In the genomic region with DNA sequence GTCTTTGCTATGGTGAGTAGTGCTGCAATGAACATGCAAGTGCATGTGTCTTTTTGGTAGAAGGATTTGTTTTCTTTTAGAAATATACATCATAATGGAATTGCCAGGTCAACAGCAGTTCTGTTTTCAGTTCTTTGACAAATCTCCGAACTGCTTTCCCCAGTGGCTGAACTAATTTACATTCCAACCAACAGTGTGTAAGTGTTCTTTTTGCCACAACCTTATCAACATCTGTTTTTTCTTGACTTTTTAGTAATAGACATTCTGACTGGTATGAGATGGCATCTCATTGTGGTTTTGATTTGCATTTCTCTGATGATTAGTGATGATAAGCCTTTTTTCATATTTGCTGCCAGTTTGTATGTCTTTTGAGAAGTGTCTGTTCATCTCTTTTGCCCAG, we compare ENCODE assay signal across 35 cellular contexts.
"Had no signal": no experiment of that assay in that cellular context is flagged by ENCODE, and none has a peak within 500 bp of the region (broad histone marks: within the 10 kb centered on the region; RNA-seq: fewer than 3 reads in every experiment).

No MANE protein-coding gene starts in this region.

- H3K4me1 Mint-ChIP-seq: activated B cell treated with CpG ODN at 0.5 μM for 24 hours; activated CD4-positive, alpha-beta T cell treated with anti-CD3 and anti-CD28 coated beads, Interleukin-2, amount 10 ng/mL, durations not matched to agents 24 days and 14 days; activated naive CD8-positive, alpha-beta T cell treated with anti-CD3 and anti-CD28 coated beads for 36 hours; activated T-helper 17 cell treated with anti-CD3 and anti-CD28 coated beads, Interleukin-2, amount 50 U/mL, for 72 hours had no signal

- ATAC-seq: activated CD8-positive, alpha-beta T cell treated with anti-CD3 and anti-CD28 coated beads for 36 hours; activated naive CD4-positive, alpha-beta T cell treated with anti-CD3 and anti-CD28 coated beads, Interleukin-2, amount 50 U/mL, for 72 hours; activated T-cell treated with anti-CD3 and anti-CD28 coated beads, Interleukin-2, amount 50 U/mL, for 4 hours; activated T-cell treated with anti-CD3 and anti-CD28 coated beads, Interleukin-2, amount 50 U/mL, for 72 hours; activated T-helper 17 cell treated with anti-CD3 and anti-CD28 coated beads, Interleukin-2, amount 50 U/mL, for 72 hours; body of pancreas had no signal

- H3K4me3 Mint-ChIP-seq: activated B cell treated with CpG ODN at 0.5 μM for 24 hours; activated CD4-positive, alpha-beta memory T cell treated with anti-CD3 and anti-CD28 coated beads for 36 hours; activated CD4-positive, alpha-beta T cell treated with anti-CD3 and anti-CD28 coated beads, Interleukin-2, amount 10 ng/mL, durations not matched to agents 24 days and 14 days; activated CD8-positive, alpha-beta T cell treated with anti-CD3 and anti-CD28 coated beads for 36 hours; activated naive CD4-positive, alpha-beta T cell treated with anti-CD3 and anti-CD28 coated beads for 36 hours; activated naive CD8-positive, alpha-beta T cell treated with anti-CD3 and anti-CD28 coated beads for 36 hours; activated T-cell treated with anti-CD3 and anti-CD28 coated beads, Interleukin-2, amount 50 U/mL, for 4 hours; activated T-cell treated with anti-CD3 and anti-CD28 coated beads, Interleukin-2, amount 50 U/mL, for 72 hours; activated T-helper 1 cell treated with anti-CD3 and anti-CD28 coated beads, Interleukin-12 subunit alpha, Interleukin-12 subunit beta, Interleukin-2, Interleukin-4 antibody, amounts not matched to agents 30 ng/mL and 10 ng/mL and 1 ng/mL, durations not matched to agents 14 hours and 24 hours and 36 hours; activated T-helper 17 cell treated with anti-CD3 and anti-CD28 coated beads, Interleukin-2, amount 50 U/mL, for 72 hours; T-helper 1 cell treated with Interleukin-12 subunit alpha and Interleukin-12 subunit beta and Interleukin-4 antibody, amounts not matched to agents 30 μg/mL and 1 μg/mL, for 36 hours; T-helper 2 cell treated with Interferon-gamma antibody and Interleukin-4, amounts not matched to agents 5 μg/mL and 100 μg/mL, for 36 hours had no signal

- H3K36me3 ChIP-seq: adrenal gland, brain microvascular endothelial cell, breast epithelium had no signal

- H3K36me3 Mint-ChIP-seq: activated CD4-positive, alpha-beta memory T cell treated with anti-CD3 and anti-CD28 coated beads for 36 hours; activated naive CD8-positive, alpha-beta T cell treated with anti-CD3 and anti-CD28 coated beads for 36 hours had no signal

- H3K4me3 ChIP-seq: adrenal gland, body of pancreas, breast epithelium had no signal

- H3K4me1 ChIP-seq: adrenal gland, body of pancreas, breast epithelium had no signal

- H3K27me3 Mint-ChIP-seq: activated B cell treated with CpG ODN at 0.5 μM for 24 hours; activated CD4-positive, alpha-beta memory T cell treated with anti-CD3 and anti-CD28 coated beads for 36 hours; activated CD4-positive, alpha-beta T cell treated with anti-CD3 and anti-CD28 coated beads, Interleukin-2, amount 10 ng/mL, durations not matched to agents 24 days and 14 days; activated CD8-positive, alpha-beta T cell treated with anti-CD3 and anti-CD28 coated beads for 36 hours; activated naive CD8-positive, alpha-beta T cell treated with anti-CD3 and anti-CD28 coated beads for 36 hours had no signal

- H3K9me3 Mint-ChIP-seq: activated B cell treated with CpG ODN at 0.5 μM for 24 hours; activated naive CD4-positive, alpha-beta T cell treated with anti-CD3 and anti-CD28 coated beads for 36 hours; activated T-helper 1 cell treated with anti-CD3 and anti-CD28 coated beads, Interleukin-12 subunit alpha, Interleukin-12 subunit beta, Interleukin-2, Interleukin-4 antibody, amounts not matched to agents 30 ng/mL and 10 ng/mL and 1 ng/mL, durations not matched to agents 14 hours and 24 hours and 36 hours; T-helper 1 cell treated with Interleukin-12 subunit alpha and Interleukin-12 subunit beta and Interleukin-4 antibody, amounts not matched to agents 30 μg/mL and 1 μg/mL, for 36 hours had no signal

- H3K27me3 ChIP-seq: adrenal gland, body of pancreas, brain microvascular endothelial cell, breast epithelium had no signal

- H3K27ac Mint-ChIP-seq: activated B cell treated with CpG ODN at 0.5 μM for 24 hours; activated CD4-positive, alpha-beta memory T cell treated with anti-CD3 and anti-CD28 coated beads for 36 hours; activated CD4-positive, alpha-beta T cell treated with anti-CD3 and anti-CD28 coated beads, Interleukin-2, amount 10 ng/mL, durations not matched to agents 24 days and 14 days; activated CD8-positive, alpha-beta T cell treated with anti-CD3 and anti-CD28 coated beads for 36 hours; activated naive CD4-positive, alpha-beta T cell treated with anti-CD3 and anti-CD28 coated beads for 36 hours; activated naive CD4-positive, alpha-beta T cell treated with anti-CD3 and anti-CD28 coated beads, Interleukin-2, amount 50 U/mL, for 72 hours; activated naive CD8-positive, alpha-beta T cell treated with anti-CD3 and anti-CD28 coated beads for 36 hours; activated T-cell treated with anti-CD3 and anti-CD28 coated beads, Interleukin-2, amount 50 U/mL, for 72 hours; activated T-helper 1 cell treated with anti-CD3 and anti-CD28 coated beads, Interleukin-12 subunit alpha, Interleukin-12 subunit beta, Interleukin-2, Interleukin-4 antibody, amounts not matched to agents 30 ng/mL and 10 ng/mL and 1 ng/mL, durations not matched to agents 14 hours and 24 hours and 36 hours; activated T-helper 17 cell treated with anti-CD3 and anti-CD28 coated beads, Interleukin-2, amount 50 U/mL, for 72 hours; T-helper 1 cell treated with Interleukin-12 subunit alpha and Interleukin-12 subunit beta and Interleukin-4 antibody, amounts not matched to agents 30 μg/mL and 1 μg/mL, for 36 hours; T-helper 2 cell treated with Interferon-gamma antibody and Interleukin-4, amounts not matched to agents 5 μg/mL and 100 μg/mL, for 36 hours had no signal

- H3K9me3 ChIP-seq: adrenal gland, body of pancreas had no signal

- FAIRE-seq: astrocyte, TTC549 had no signal

- H3K27ac ChIP-seq: adrenal gland, body of pancreas, brain microvascular endothelial cell, breast epithelium, VCaP had no signal

- DNase-seq: activated B cell treated with CpG ODN at 0.5 μM for 24 hours; activated CD4-positive, alpha-beta memory T cell treated with anti-CD3 and anti-CD28 coated beads for 36 hours; activated CD4-positive, alpha-beta T cell treated with anti-CD3 and anti-CD28 coated beads for 4 hours; activated CD4-positive, alpha-beta T cell treated with anti-CD3 and anti-CD28 coated beads, Interleukin-2, amount 10 ng/mL, durations not matched to agents 24 days and 14 days; activated CD4-positive, alpha-beta T cell treated with anti-CD3 and anti-CD28 coated beads, Interleukin-2, amount 50 U/mL, for 1 hour; activated CD4-positive, alpha-beta T cell treated with anti-CD3 and anti-CD28 coated beads, Interleukin-2, amount 50 U/mL, for 4 hours; activated CD4-positive, CD25-positive, alpha-beta regulatory T cell treated with anti-CD3 and anti-CD28 coated beads, Interleukin-2, amount 50 U/mL, for 72 hours; activated CD8-positive, alpha-beta memory T cell treated with anti-CD3 and anti-CD28 coated beads, Interleukin-2, amount 50 U/mL, for 4 hours; activated CD8-positive, alpha-beta T cell treated with anti-CD3 and anti-CD28 coated beads for 36 hours; activated effector memory CD4-positive, alpha-beta T cell treated with anti-CD3 and anti-CD28 coated beads, Interleukin-2, amount 50 U/mL, for 16 hours; activated gamma-delta T cell treated with Interleukin-2 at 50 U/mL for 16 hours; activated naive CD4-positive, alpha-beta T cell; activated naive CD4-positive, alpha-beta T cell treated with anti-CD3 and anti-CD28 coated beads for 36 hours; activated naive CD4-positive, alpha-beta T cell treated with anti-CD3 and anti-CD28 coated beads, Interleukin-2, amount 50 U/mL, for 16 hours; activated naive CD8-positive, alpha-beta T cell treated with anti-CD3 and anti-CD28 coated beads for 36 hours; activated T-cell treated with anti-CD3 and anti-CD28 coated beads for 4 hours; activated T-cell treated with anti-CD3 and anti-CD28 coated beads, Interleukin-2, amount 50 U/mL, for 1 hour; activated T-cell treated with anti-CD3 and anti-CD28 coated beads, Interleukin-2, amount 50 U/mL, for 4 hours; activated T-cell treated with anti-CD3 and anti-CD28 coated beads, Interleukin-2, amount 50 U/mL, for 72 hours; adrenal gland; amniotic stem cell; aorta; body of pancreas; brain microvascular endothelial cell; central memory CD4-positive, alpha-beta T cell; T-helper 9 cell had no signal
